Comparison of ENCODE assay signal across 23 cellular contexts in the genomic region with DNA sequence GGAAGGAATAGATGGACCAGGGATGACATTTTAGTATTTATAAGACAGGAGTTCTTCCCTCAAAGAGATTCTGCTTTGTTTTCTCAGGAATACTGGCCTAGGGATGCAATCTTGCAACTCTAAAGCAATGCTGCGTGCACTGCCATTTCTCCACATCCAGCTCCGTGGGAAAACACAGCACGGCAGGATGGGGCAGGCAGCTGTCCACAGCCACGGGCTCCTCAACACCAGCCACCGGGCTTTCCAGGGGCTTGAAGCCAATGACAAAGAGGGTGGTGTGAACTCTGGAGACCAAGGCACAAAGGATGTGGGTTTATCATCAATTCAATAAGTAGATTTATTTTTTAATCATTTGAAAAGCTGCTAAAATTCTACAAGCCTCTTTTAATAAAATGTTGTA. TPM values are rescaled to one million over a fixed set of nuclear protein-coding genes. Genes with fewer than 3 reads are reported as not detected.
DNase-seq lines count a peak whose midpoint lies in the region; ATAC-seq and TF ChIP-seq lines count a peak whose summit lies in the region.
"Had no signal": no experiment of that assay in that cellular context is flagged by ENCODE, and none has a peak within 500 bp of the region (broad histone marks: within the 10 kb centered on the region; RNA-seq: fewer than 3 reads in every experiment).

No MANE protein-coding gene starts in this region.

- no peak overlapping the region for H2AFZ ChIP-seq in OCI-LY3 (ENCODE audit: low read depth, low read length)

- no peaks in the 10 kb centered on the region for H3K9me3 ChIP-seq in OCI-LY3 (ENCODE audit: insufficient read depth, low read length)
- no peaks in the 10 kb centered on the region for H3K9me3 ChIP-seq in ascending aorta
- H3K9me3 ChIP-seq: BLaER1 treated with 17β-estradiol and CSF1 and Interleukin-3, amounts not matched to agents 10 nM and 100 nM; Peyer's patch had no signal

- H3K4me2 ChIP-seq in OCI-LY3 (ENCODE audit: low read length), result peak overlapping the region; percentile 69; the same call in 1 of the 2 replicates

- TF ChIP-seq CTCF in OCI-LY3 (IDR thresholded peaks at IDR 0.05; ENCODE audit: low read depth, low read length), result no peak
- TF ChIP-seq CTCF in ascending aorta (IDR thresholded peaks at IDR 0.05), result no peak

- H3K79me2 ChIP-seq in OCI-LY3 (ENCODE audit: low read length), result no peaks in the 10 kb centered on the region

- DNase-seq in Ammon's horn (ENCODE audit: low spot score), result peak; percentile 54
- peak; percentile 66 for DNase-seq in globus pallidus (ENCODE audit: low spot score)
- peak in 20 of 49 donors; percentile 2 to 47 (median 26) for DNase-seq in substantia nigra (lab: John Stamatoyannopoulos, UW)
- no peak for DNase-seq in ascending aorta (ENCODE audit: low spot score in 2 of 2)
- no peak for DNase-seq in KG1 (lab: John Stamatoyannopoulos, UW)
- DNase-seq: 8988T; ACHN; CD4-positive, alpha-beta T cell; Kasumi-1; NCI-H1105 treated with DMSO at 0.1 percent for 48 hours; NCI-H146; NCI-H1930; NCI-H2107; NCI-H446; NCI-H524 treated with DMSO at 0.1 percent for 48 hours; NCI-H774; OCI-M1; Peyer's patch; SIG-M5 had no signal

- H3K9ac ChIP-seq in OCI-LY3 (ENCODE audit: low read length), result no peak overlapping the region
- H3K9ac ChIP-seq: BLaER1 treated with 17β-estradiol and CSF1 and Interleukin-3, amounts not matched to agents 10 nM and 100 nM had no signal

- H3K36me3 ChIP-seq in OCI-LY3 (replicated peaks; ENCODE audit: low read depth, low read length) (no peaks in the 10 kb centered on the region), ascending aorta (peaks cover 0 to 4% of the 10 kb centered on the region in 2 donors)
- H3K36me3 ChIP-seq: Peyer's patch had no signal

- H3K4me1 ChIP-seq in OCI-LY3 (ENCODE audit: low read length) (peaks cover 51% of the 10 kb centered on the region), ascending aorta (no peaks in the 10 kb centered on the region)
- H3K4me1 ChIP-seq: Peyer's patch had no signal

- no peaks in the 10 kb centered on the region for H4K20me1 ChIP-seq in OCI-LY3 (ENCODE audit: insufficient read depth, low read length)
- H4K20me1 ChIP-seq: BLaER1 treated with 17β-estradiol and CSF1 and Interleukin-3, amounts not matched to agents 10 nM and 100 nM had no signal

- no peak overlapping the region for H3K27ac ChIP-seq in OCI-LY3 (ENCODE audit: low read length)
- H3K27ac ChIP-seq in substantia nigra (ENCODE audit: low read depth, low read length, poor library complexity, severe bottlenecking), result peak overlapping the region; percentile 89
- H3K27ac ChIP-seq in ascending aorta, result no peak overlapping the region
- H3K27ac ChIP-seq: BLaER1 treated with 17β-estradiol and CSF1 and Interleukin-3, amounts not matched to agents 10 nM and 100 nM; Peyer's patch; SK-N-MC had no signal

- H3K4me3 ChIP-seq in OCI-LY3 (ENCODE audit: low read length), result no peak overlapping the region
- no peak overlapping the region for H3K4me3 ChIP-seq in ascending aorta
- H3K4me3 ChIP-seq: BLaER1 treated with 17β-estradiol and CSF1 and Interleukin-3, amounts not matched to agents 10 nM and 100 nM; Peyer's patch; SK-N-MC had no signal

- H3K27me3 ChIP-seq in OCI-LY3 (ENCODE audit: low read depth, low read length) (peaks cover 22% of the 10 kb centered on the region), ascending aorta (no peaks in the 10 kb centered on the region)
- H3K27me3 ChIP-seq: BLaER1 treated with 17β-estradiol and CSF1 and Interleukin-3, amounts not matched to agents 10 nM and 100 nM; Peyer's patch had no signal

- no peak for ATAC-seq in GM21737 (IDR thresholded peaks at IDR 0.05; ENCODE audit: unreplicated experiment)

- intact Hi-C loops in ascending aorta (cut with DNase I), result no loop called here

RNA-seq across cellular contexts. Expression of gene CABYR, which starts 49.3 kb away (rescaled TPM):
- not detected for total RNA-seq in ascending aorta

Comparison
In these comparisons a context has a peak if more than half of its experiments do, and no peak if none do; other contexts are left out.
1. DNase-seq: peak in Ammon's horn (single experiment) and globus pallidus (single experiment); none in ascending aorta (0 of 2) and KG1 (single experiment).